ENCODE assay signal across 19 cellular contexts in the genomic region with DNA sequence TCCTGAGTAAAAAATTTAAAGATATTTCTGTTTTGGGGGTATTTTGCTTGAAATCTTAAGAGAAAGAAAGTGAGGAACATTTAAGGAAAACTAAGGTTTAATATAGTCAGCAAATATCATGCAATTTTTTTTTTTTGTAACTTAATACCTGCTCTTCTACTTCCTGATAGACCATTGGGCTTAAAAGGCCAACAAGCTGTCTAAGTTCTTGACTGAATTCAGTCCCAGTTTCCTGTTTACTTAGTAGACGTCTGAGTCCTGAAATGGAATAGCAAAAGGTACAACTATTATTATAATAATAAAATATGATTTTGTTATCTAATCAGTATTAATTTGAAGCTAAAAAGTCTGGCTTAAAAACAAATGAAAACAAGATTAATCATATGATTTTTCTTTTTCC.
"Had no signal": no experiment of that assay in that cellular context is flagged by ENCODE, and none has a peak within 500 bp of the region (broad histone marks: within the 10 kb centered on the region; RNA-seq: fewer than 3 reads in every experiment).

No MANE protein-coding gene starts in this region.

- H3K4me3 Mint-ChIP-seq: activated CD4-positive, alpha-beta memory T cell treated with anti-CD3 and anti-CD28 coated beads, Interleukin-2, amount 10 ng/mL, durations not matched to agents 7 days and 5 days; activated CD8-positive, alpha-beta memory T cell treated with anti-CD3 and anti-CD28 coated beads, Interleukin-2, amount 10 ng/mL, durations not matched to agents 7 days and 5 days; activated naive CD4-positive, alpha-beta T cell treated with anti-CD3 and anti-CD28 coated beads, Interleukin-2, amount 10 ng/mL, durations not matched to agents 7 days and 5 days; activated T-cell treated with anti-CD3 and anti-CD28 coated beads, Interleukin-2, amount 50 U/mL, for 24 hours; memory B cell; WTC11 had no signal

- H3K27ac Mint-ChIP-seq: activated CD4-positive, alpha-beta memory T cell treated with anti-CD3 and anti-CD28 coated beads, Interleukin-2, amount 10 ng/mL, durations not matched to agents 7 days and 5 days; activated CD8-positive, alpha-beta memory T cell treated with anti-CD3 and anti-CD28 coated beads, Interleukin-2, amount 10 ng/mL, durations not matched to agents 7 days and 5 days; activated naive CD4-positive, alpha-beta T cell treated with anti-CD3 and anti-CD28 coated beads, Interleukin-2, amount 10 ng/mL, durations not matched to agents 7 days and 5 days; activated T-cell treated with anti-CD3 and anti-CD28 coated beads, Interleukin-2, amount 50 U/mL, for 24 hours; memory B cell; WTC11 had no signal

- H3K9me3 ChIP-seq: ascending aorta, breast epithelium, gastrocnemius medialis, prostate gland, right atrium auricular region, tibial artery had no signal

- H3K27me3 ChIP-seq: ascending aorta, breast epithelium, gastrocnemius medialis, right atrium auricular region, tibial artery had no signal

- H3K27me3 Mint-ChIP-seq: activated CD4-positive, alpha-beta memory T cell treated with anti-CD3 and anti-CD28 coated beads, Interleukin-2, amount 10 ng/mL, durations not matched to agents 7 days and 5 days; activated CD8-positive, alpha-beta memory T cell treated with anti-CD3 and anti-CD28 coated beads, Interleukin-2, amount 10 ng/mL, durations not matched to agents 7 days and 5 days; activated naive CD4-positive, alpha-beta T cell treated with anti-CD3 and anti-CD28 coated beads, Interleukin-2, amount 10 ng/mL, durations not matched to agents 7 days and 5 days; activated T-cell treated with anti-CD3 and anti-CD28 coated beads, Interleukin-2, amount 50 U/mL, for 24 hours; memory B cell had no signal

- H3K9me3 Mint-ChIP-seq: activated CD4-positive, alpha-beta memory T cell treated with anti-CD3 and anti-CD28 coated beads, Interleukin-2, amount 10 ng/mL, durations not matched to agents 7 days and 5 days; activated naive CD4-positive, alpha-beta T cell treated with anti-CD3 and anti-CD28 coated beads, Interleukin-2, amount 10 ng/mL, durations not matched to agents 7 days and 5 days; activated T-cell treated with anti-CD3 and anti-CD28 coated beads, Interleukin-2, amount 50 U/mL, for 24 hours; memory B cell; WTC11 had no signal

- H3K36me3 ChIP-seq: prostate gland had no signal

- H3K27ac ChIP-seq: ascending aorta, breast epithelium, gastrocnemius medialis, prostate gland, right atrium auricular region, tibial artery had no signal

- ATAC-seq: activated CD8-positive, alpha-beta memory T cell treated with anti-CD3 and anti-CD28 coated beads, Interleukin-2, amount 10 ng/mL, durations not matched to agents 7 days and 5 days; esophagus mucosa; gastrocnemius medialis; stimulated activated naive CD8-positive, alpha-beta T cell treated with anti-CD3 and anti-CD28 coated beads, Interleukin-15, Interleukin-2, amounts not matched to agents 100 U/mL and 50 U/mL, for 24 hours; WTC11 had no signal

- DNase-seq: activated CD4-positive, alpha-beta memory T cell treated with anti-CD3 and anti-CD28 coated beads, Interleukin-2, amount 10 ng/mL, durations not matched to agents 7 days and 5 days; activated CD4-positive, alpha-beta T cell treated with anti-CD3 and anti-CD28 coated beads for 48 hours; activated CD8-positive, alpha-beta memory T cell treated with anti-CD3 and anti-CD28 coated beads, Interleukin-2, amount 10 ng/mL, durations not matched to agents 7 days and 5 days; activated naive CD4-positive, alpha-beta T cell treated with anti-CD3 and anti-CD28 coated beads, Interleukin-2, amount 10 ng/mL, durations not matched to agents 7 days and 5 days; activated T-cell treated with anti-CD3 and anti-CD28 coated beads, Interleukin-2, amount 50 U/mL, for 24 hours; effector CD8-positive, alpha-beta T cell; gastrocnemius medialis; head of caudate nucleus; stimulated activated CD4-positive, alpha-beta T cell treated with anti-CD3 and anti-CD28 coated beads, Interleukin-2, amount 100 ng/mL, for 24 hours; stimulated activated naive CD8-positive, alpha-beta T cell treated with anti-CD3 and anti-CD28 coated beads, Interleukin-15, Interleukin-2, amounts not matched to agents 100 U/mL and 50 U/mL, for 24 hours; substantia nigra; tibial artery had no signal

- H3K4me1 Mint-ChIP-seq: activated CD4-positive, alpha-beta memory T cell treated with anti-CD3 and anti-CD28 coated beads, Interleukin-2, amount 10 ng/mL, durations not matched to agents 7 days and 5 days; activated naive CD4-positive, alpha-beta T cell treated with anti-CD3 and anti-CD28 coated beads, Interleukin-2, amount 10 ng/mL, durations not matched to agents 7 days and 5 days; WTC11 had no signal

- H3K4me3 ChIP-seq: ascending aorta, breast epithelium, gastrocnemius medialis, prostate gland, right atrium auricular region, tibial artery had no signal

- H3K4me1 ChIP-seq: ascending aorta, breast epithelium, gastrocnemius medialis, prostate gland, right atrium auricular region, tibial artery had no signal
